In the genomic region with DNA sequence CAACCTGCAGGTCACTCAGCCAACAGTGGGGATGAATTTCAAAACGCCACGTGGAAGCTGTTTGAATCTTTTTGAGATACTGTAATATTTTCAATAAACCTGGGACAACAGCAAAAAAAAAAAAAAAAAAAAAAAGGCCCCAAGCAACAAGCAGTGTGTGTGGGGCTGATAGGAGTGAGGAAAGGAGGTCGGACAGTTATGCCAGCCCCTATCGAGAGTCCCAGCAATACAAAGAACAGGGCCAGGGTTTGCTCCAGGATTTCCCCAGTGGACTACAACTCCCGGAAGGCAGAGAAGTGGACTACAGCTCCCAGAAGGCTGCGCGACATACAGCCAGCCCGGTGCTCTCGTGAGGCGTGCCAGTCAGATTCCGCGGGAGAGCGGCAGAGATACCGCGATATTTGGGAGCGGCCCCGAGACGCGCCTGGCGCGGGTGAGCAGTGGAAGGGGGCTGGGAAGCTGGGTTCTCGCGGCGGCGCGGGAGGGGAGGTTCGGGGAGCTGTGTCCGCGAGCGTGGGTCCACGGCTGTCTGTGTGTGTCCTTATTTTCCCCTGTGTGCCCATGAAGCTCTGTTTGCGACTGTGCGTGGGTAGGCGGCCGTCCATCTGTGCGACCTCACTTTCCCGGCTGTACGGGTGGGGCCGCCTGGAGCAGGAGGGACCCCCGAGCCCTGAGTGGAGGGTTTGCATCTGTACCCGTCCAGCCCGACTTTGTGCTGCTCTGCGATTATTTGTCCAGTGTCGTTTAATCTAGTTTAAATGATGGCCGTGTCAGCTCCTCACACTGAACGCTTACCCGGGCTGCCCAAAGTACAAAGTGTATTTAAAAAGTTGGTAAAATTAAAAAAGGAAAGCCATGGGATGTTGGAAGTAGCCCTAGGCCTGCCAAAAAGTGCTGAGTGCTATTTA, we compare ENCODE assay signal across 8 cellular contexts. TPM values are rescaled to one million over a fixed set of nuclear protein-coding genes. Genes with fewer than 3 reads are reported as not detected.
DNase-seq lines count a peak whose midpoint lies in the region; ATAC-seq and TF ChIP-seq lines count a peak whose summit lies in the region.

Gene PPCDC, plus strand, starts transcription at position 397 of the 908 bp plus-strand sequence. CDS start 4,729 bp downstream, outside the sequence.

- TF ChIP-seq CTCF in AG04450 (IDR thresholded peaks at IDR 0.05; ENCODE audit: low read depth, low read length) (no peak), activated B cell treated with CpG ODN at 0.5 μM for 24 hours (IDR thresholded peaks at IDR 0.05) (no peak)

- intact Hi-C loops in activated B cell treated with CpG ODN at 0.5 μM for 24 hours (cut with micrococcal nuclease): loop anchor here (1.0 to 10.0 kb wide), 7 partner anchors 14 to 429 kb away; partner anchors contain the start of genes C15orf39, RPP25, SCAMP5 and SIN3A

- no peaks in the 10 kb centered on the region for H3K36me3 Mint-ChIP-seq in activated B cell treated with CpG ODN at 0.5 μM for 24 hours (ENCODE audit: low read depth)

- peak within 1 kb of the TSS; percentile 95 for H3K4me3 Mint-ChIP-seq in activated B cell treated with CpG ODN at 0.5 μM for 24 hours

- in situ Hi-C loops in GM18951 (cut with MboI; ENCODE audit: low sequenced_read_pairs, unreplicated experiment): no loop called here

- H3K27ac ChIP-seq in AG04450 (ENCODE audit: low read depth, low read length): peak within 1 kb of the TSS; percentile 31
- peak within 1 kb of the TSS; percentile 95 for H3K27ac ChIP-seq in caudate nucleus (ENCODE audit: low read depth, low read length)

- peaks cover 9% of the 10 kb centered on the region for H3K4me1 Mint-ChIP-seq in activated B cell treated with CpG ODN at 0.5 μM for 24 hours

- peak; percentile 90 for ATAC-seq in HG03196 (IDR thresholded peaks at IDR 0.05; ENCODE audit: unreplicated experiment)
- peak; percentile 100 for ATAC-seq in activated B cell treated with CpG ODN at 0.5 μM for 24 hours (ENCODE audit: low read depth)

- peak; percentile 86 for DNase-seq in AG04450 (ENCODE audit: low read depth, low spot score)
- DNase-seq in NCI-H345 (lab: John Stamatoyannopoulos, UW): peak; percentile 93
- peak; percentile 82 for DNase-seq in activated B cell treated with CpG ODN at 0.5 μM for 24 hours
- DNase-seq in caudate nucleus (lab: John Stamatoyannopoulos, UW): peak; percentile 29 to 99 (median 94)
- peak; percentile 99 for DNase-seq in iPS-NIHi7 (ENCODE audit: extremely low spot score)
- DNase-seq in smooth muscle cell of the brain vasculature (ENCODE audit: low read depth, low spot score): peak; percentile 88

- CTCF ChIA-PET in AG04450 (lab: Charles Lee): interaction anchor here (0.8 to 1.4 kb wide), 3 partner anchors 34 to 178 kb away, joined by 3 to 7 read pairs (median 5); partner anchors contain the start of gene C15orf39
- CTCF ChIA-PET in activated B cell treated with CpG ODN at 0.5 μM for 24 hours (lab: Charles Lee): interaction anchor here (0.7 to 1.6 kb wide), 3 partner anchors 20 to 388 kb away, joined by 4 to 9 read pairs (median 4); no protein-coding TSS in a partner anchor

- H3K4me3 ChIP-seq in AG04450 (ENCODE audit: low read depth, low read length): peak within 1 kb of the TSS; percentile 93

- H3K9me3 Mint-ChIP-seq in activated B cell treated with CpG ODN at 0.5 μM for 24 hours: no peaks in the 10 kb centered on the region

- H3K27ac Mint-ChIP-seq in activated B cell treated with CpG ODN at 0.5 μM for 24 hours: peak within 1 kb of the TSS; percentile 86

- H3K9me3 ChIP-seq in AG04450 (ENCODE audit: control insufficient read depth, insufficient read depth, low read length): no peaks in the 10 kb centered on the region

- H3K27me3 ChIP-seq in AG04450 (ENCODE audit: control insufficient read depth, insufficient read depth, low read length): peaks cover under 1% of the 10 kb centered on the region

- POLR2A ChIA-PET in AG04450 (lab: Yijun Ruan, JAX): interaction anchor here (0.6 to 1.6 kb wide), 6 partner anchors 14 to 510 kb away, joined by 3 to 12 read pairs (median 5); partner anchors contain the start of genes C15orf39 and COX5A
- POLR2A ChIA-PET in activated B cell treated with CpG ODN at 0.5 μM for 24 hours (lab: Charles Lee): interaction anchor here (0.6 to 2.0 kb wide), 20 partner anchors 10 to 881 kb away, joined by 3 to 25 read pairs (median 6); partner anchors contain the start of genes C15orf39, MAN2C1, RPP25 and SIN3A

- H3K27me3 Mint-ChIP-seq in activated B cell treated with CpG ODN at 0.5 μM for 24 hours: peaks cover 6% of the 10 kb centered on the region

- peak; percentile 97 for TF ChIP-seq POLR2A in GM18951 (IDR thresholded peaks at IDR 0.05; ENCODE audit: extremely low read depth, insufficient read depth, insufficient read length)

RNA-seq across cellular contexts. Expression of gene PPCDC, which starts in this region (rescaled TPM):
- 5.5 and 7.1 TPM in 2 replicates for polyA plus RNA-seq in AG04450 (2011; rRNA removed)
- polyA minus RNA-seq in AG04450 (2011; rRNA and poly(A)+ RNA removed): 5.4 and 5.5 TPM in 2 replicates
- 13.5 and 16.6 TPM in 2 replicates for total RNA-seq in activated B cell treated with CpG ODN at 0.5 μM for 24 hours

Comparison
In these comparisons a context has a peak if more than half of its experiments do, and no peak if none do; other contexts are left out.
1. Peak in every context shown above with its lines: DNase-seq, ATAC-seq, H3K4me3 ChIP-seq and H3K27ac ChIP-seq.